27 cellular contexts compared by ENCODE assay signal in the genomic region with DNA sequence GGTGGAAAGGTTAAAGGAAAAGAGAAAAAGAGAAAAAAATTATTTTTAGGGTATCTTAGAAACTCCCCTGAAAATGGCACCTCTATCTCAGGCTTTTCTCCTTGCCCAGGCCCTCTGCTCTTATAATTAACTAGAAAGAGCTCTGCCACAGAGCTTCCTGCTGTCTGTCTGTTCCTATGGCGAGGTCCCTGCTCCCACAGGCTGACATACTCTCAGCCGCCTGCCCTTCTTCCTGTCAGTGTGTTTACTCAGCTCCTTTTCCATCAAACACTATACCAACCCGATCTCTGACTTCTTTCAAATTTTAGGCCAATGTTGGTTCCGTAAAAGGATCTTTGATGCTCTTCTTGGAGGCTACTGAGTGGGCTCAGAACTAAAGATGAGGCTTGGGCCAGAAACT.
DNase-seq lines count a peak whose midpoint lies in the region; ATAC-seq and TF ChIP-seq lines count a peak whose summit lies in the region.
"Had no signal": no experiment of that assay in that cellular context is flagged by ENCODE, and none has a peak within 500 bp of the region (broad histone marks: within the 10 kb centered on the region; RNA-seq: fewer than 3 reads in every experiment).

No MANE protein-coding gene starts in this region.

- H3K9me2 ChIP-seq in GM23248 (ENCODE audit: insufficient read depth) (no peaks in the 10 kb centered on the region), MM.1S (replicated peaks; ENCODE audit: insufficient read depth, low read length) (no peaks in the 10 kb centered on the region)

- WGBS in GM23248 (ENCODE audit: low coverage in 1 of 2, low lambda C conversion rate in 2 of 2, missing lambda C conversion rate in 2 of 2), 2 experiments: 41 to 54% methylated on average over 4 of the region's 4 CpGs
- WGBS in mesodermal cell (ENCODE audit: insufficient coverage in 2 of 2), 2 experiments: 67 to 75% methylated on average over 1 to 2 of the region's 4 CpGs

- peak; percentile 7 for DNase-seq in COLO668 (lab: John Stamatoyannopoulos, UW; ENCODE audit: unreplicated experiment)
- peak; percentile 10 for DNase-seq in GM23248
- DNase-seq in adipocyte (ENCODE audit: low read depth): no peak
- no peak for DNase-seq in MM.1S
- DNase-seq: ACHN; activated CD4-positive, alpha-beta T cell treated with anti-CD3 and anti-CD28 coated beads for 4 hours; activated CD8-positive, alpha-beta memory T cell treated with anti-CD3 and anti-CD28 coated beads for 24 hours; activated naive CD4-positive, alpha-beta T cell treated with Interleukin-2 at 50 U/mL for 16 hours; activated T-cell treated with anti-CD3 and anti-CD28 coated beads, Interleukin-2, amount 50 U/mL, for 24 hours; amygdala; COR-L47; EL; esophagus squamous epithelium; HFFc6; islet precursor cell; NCI-H1092 treated with DMSO at 0.1 percent for 48 hours; NCI-H345; stimulated activated CD4-positive, alpha-beta T cell treated with anti-CD3 and anti-CD28 coated beads, Interleukin-2, amount 100 ng/mL, for 48 hours had no signal

- peaks cover 18% of the 10 kb centered on the region; the same call in 1 of the 2 replicates for H3F3A ChIP-seq in GM23248 (ENCODE audit: insufficient read depth)
- no peaks in the 10 kb centered on the region for H3F3A ChIP-seq in MM.1S (ENCODE audit: insufficient read depth, low read length)

- peak overlapping the region; percentile 62 for H3K9ac ChIP-seq in GM23248
- H3K9ac ChIP-seq in adipocyte (ENCODE audit: low read length): peak overlapping the region; percentile 23
- no peak overlapping the region for H3K9ac ChIP-seq in MM.1S (ENCODE audit: low read length)
- H3K9ac ChIP-seq: BLaER1 had no signal

- H3K4me2 ChIP-seq in GM23248 (ENCODE audit: unreplicated experiment) (peak overlapping the region; percentile 47), MM.1S (ENCODE audit: low read depth, low read length) (no peak overlapping the region)
- H3K4me2 ChIP-seq: BLaER1 had no signal

- H3K36me3 ChIP-seq in GM23248 (ENCODE audit: low read depth): no peaks in the 10 kb centered on the region
- H3K36me3 ChIP-seq in adipocyte (ENCODE audit: control insufficient read depth, insufficient read depth, low read length, severe bottlenecking): no peaks in the 10 kb centered on the region
- no peaks in the 10 kb centered on the region for H3K36me3 ChIP-seq in mesodermal cell (ENCODE audit: control insufficient read depth, insufficient read depth, low read length)
- no peaks in the 10 kb centered on the region for H3K36me3 ChIP-seq in MM.1S (replicated peaks; ENCODE audit: insufficient read depth, low read length)
- H3K36me3 ChIP-seq: BLaER1, esophagus squamous epithelium, gastroesophageal sphincter, neutrophil, suprapubic skin had no signal

- no peak overlapping the region for H3K4me3 ChIP-seq in GM23248
- no peak overlapping the region for H3K4me3 ChIP-seq in adipocyte (ENCODE audit: low read length)
- H3K4me3 ChIP-seq in mesodermal cell (ENCODE audit: extremely low read depth, insufficient read depth, low read length, poor library complexity, severe bottlenecking): no peak overlapping the region
- H3K4me3 ChIP-seq in MM.1S (ENCODE audit: low read length): no peak overlapping the region
- H3K4me3 ChIP-seq: BLaER1, esophagus squamous epithelium, gastroesophageal sphincter, suprapubic skin had no signal

- H3K27ac ChIP-seq in GM23248 (peak overlapping the region; percentile 81), mesodermal cell (ENCODE audit: low read depth, low read length, severe bottlenecking) (peak overlapping the region; percentile 68), MM.1S (ENCODE audit: low read length) (no peak overlapping the region)
- H3K27ac ChIP-seq: BLaER1, esophagus squamous epithelium, gastroesophageal sphincter, neutrophil, suprapubic skin had no signal

- in situ Hi-C loops in GM23248 (cut with MboI): no loop called here

- H3K27me3 ChIP-seq in GM23248 (replicated peaks; ENCODE audit: insufficient read depth): no peaks in the 10 kb centered on the region
- H3K27me3 ChIP-seq in adipocyte (replicated peaks; ENCODE audit: control insufficient read depth, insufficient read depth, low read length): no peaks in the 10 kb centered on the region
- no peaks in the 10 kb centered on the region for H3K27me3 ChIP-seq in MM.1S (replicated peaks; ENCODE audit: insufficient read depth, low read length)
- H3K27me3 ChIP-seq: BLaER1, esophagus squamous epithelium, gastroesophageal sphincter, neutrophil, suprapubic skin had no signal

- no peaks in the 10 kb centered on the region for H3K79me2 ChIP-seq in GM23248 (ENCODE audit: insufficient read depth)
- H3K79me2 ChIP-seq in MM.1S (ENCODE audit: low read length): no peaks in the 10 kb centered on the region

- H4K20me1 ChIP-seq in GM23248 (ENCODE audit: insufficient read depth) (no peaks in the 10 kb centered on the region), MM.1S (ENCODE audit: insufficient read depth, low read length) (no peaks in the 10 kb centered on the region)
- H4K20me1 ChIP-seq: BLaER1 had no signal

- H3K9me3 ChIP-seq in GM23248 (ENCODE audit: low read depth) (no peaks in the 10 kb centered on the region), adipocyte (ENCODE audit: control insufficient read depth, low read length) (peaks cover 19% of the 10 kb centered on the region), mesodermal cell (ENCODE audit: control insufficient read depth, low read length) (peaks cover 10% of the 10 kb centered on the region), MM.1S (replicated peaks; ENCODE audit: insufficient read depth, low read length) (no peaks in the 10 kb centered on the region)
- H3K9me3 ChIP-seq: neutrophil had no signal

- H2AFZ ChIP-seq in GM23248: peak overlapping the region; percentile 53
- no peak overlapping the region for H2AFZ ChIP-seq in MM.1S (ENCODE audit: low read length)

- no peak for ATAC-seq in GM19035 (IDR thresholded peaks at IDR 0.05; ENCODE audit: unreplicated experiment)
- ATAC-seq in GM21576 (IDR thresholded peaks at IDR 0.05; ENCODE audit: unreplicated experiment): no peak
- no peak for ATAC-seq in GM21723 (IDR thresholded peaks at IDR 0.05; ENCODE audit: unreplicated experiment)
- ATAC-seq: gastroesophageal sphincter; stimulated activated effector memory CD8-positive, alpha-beta T cell treated with anti-CD3 and anti-CD28 coated beads, Interleukin-12 subunit alpha, Interleukin-12 subunit beta, amount 100 ng/mL, for 72 hours had no signal

- H3K4me1 ChIP-seq in GM23248 (ENCODE audit: insufficient read depth): peaks cover 38% of the 10 kb centered on the region
- peaks cover 38% of the 10 kb centered on the region for H3K4me1 ChIP-seq in adipocyte (ENCODE audit: control insufficient read depth, insufficient read depth, low read length)
- H3K4me1 ChIP-seq in mesodermal cell (ENCODE audit: control insufficient read depth, insufficient read depth, low read length, poor library complexity, severe bottlenecking): peaks cover 13% of the 10 kb centered on the region
- no peaks in the 10 kb centered on the region for H3K4me1 ChIP-seq in MM.1S (ENCODE audit: low read length)
- H3K4me1 ChIP-seq: BLaER1, esophagus squamous epithelium, gastroesophageal sphincter, suprapubic skin had no signal

- TF ChIP-seq CTCF in MM.1S (IDR thresholded peaks at IDR 0.05; ENCODE audit: low read length): no peak

Comparison
In these comparisons a context has a peak if more than half of its experiments do, and no peak if none do; other contexts are left out.
1. DNase-seq: peak in COLO668 (single experiment) and GM23248 (single experiment); none in adipocyte (single experiment) and MM.1S (single experiment).